In the genomic region with DNA sequence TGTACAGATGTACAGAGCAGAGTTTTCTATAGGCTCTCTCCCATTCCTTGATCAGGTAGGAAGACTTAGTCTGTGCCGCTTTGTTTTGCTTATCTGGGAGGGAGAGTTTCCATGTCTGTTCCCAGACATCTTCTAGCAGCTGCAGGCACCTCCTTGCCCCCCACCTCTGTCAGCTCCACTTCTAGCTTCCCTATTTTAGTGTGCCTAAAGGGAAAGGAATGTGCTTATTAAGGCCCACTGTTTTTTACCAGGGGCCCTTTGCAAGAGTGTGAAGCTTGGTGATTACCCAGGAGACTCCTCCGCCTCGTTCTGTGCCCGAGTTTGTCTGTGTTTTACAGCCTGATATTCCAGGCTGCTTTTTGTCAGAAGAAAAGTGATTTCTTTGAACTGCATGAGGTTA, we compare ENCODE assay signal across 12 cellular contexts.
"Had no signal": no experiment of that assay in that cellular context is flagged by ENCODE, and none has a peak within 500 bp of the region (broad histone marks: within the 10 kb centered on the region; RNA-seq: fewer than 3 reads in every experiment).

No MANE protein-coding gene starts in this region.

- H3K36me3 Mint-ChIP-seq: T-cell had no signal

- H3K4me3 ChIP-seq: heart right ventricle, right lobe of liver, upper lobe of right lung had no signal

- H3K4me3 Mint-ChIP-seq: activated naive CD4-positive, alpha-beta T cell treated with anti-CD3 and anti-CD28 coated beads for 36 hours; dendritic cell treated with granulocyte-macrophage colony-stimulating factor and Interleukin-4, amounts not matched to agents 40 ng/mL and 50 ng/mL, for 4 days; stimulated activated naive CD8-positive, alpha-beta T cell treated with anti-CD3 and anti-CD28 coated beads, Interleukin-15, amount 100 ng/mL, for 72 hours; T-cell had no signal

- ATAC-seq: activated CD4-positive, CD25-positive, alpha-beta regulatory T cell treated with anti-CD3 and anti-CD28 coated beads, Interleukin-2, amount 50 U/mL, for 24 hours; foreskin keratinocyte; heart right ventricle; right lobe of liver; stimulated activated naive CD8-positive, alpha-beta T cell treated with anti-CD3 and anti-CD28 coated beads, Interleukin-15, amount 100 ng/mL, for 72 hours; T-cell; upper lobe of right lung had no signal

- H3K4me1 ChIP-seq: foreskin keratinocyte, heart right ventricle, right lobe of liver, upper lobe of right lung had no signal

- DNase-seq: activated naive CD4-positive, alpha-beta T cell treated with anti-CD3 and anti-CD28 coated beads for 36 hours; effector memory CD4-positive, alpha-beta T cell; foreskin keratinocyte; heart right ventricle; right lobe of liver; stimulated activated naive CD8-positive, alpha-beta T cell treated with anti-CD3 and anti-CD28 coated beads, Interleukin-15, amount 100 ng/mL, for 72 hours; T-cell; T-helper 9 cell; upper lobe of right lung had no signal

- H3K27ac Mint-ChIP-seq: activated naive CD4-positive, alpha-beta T cell treated with anti-CD3 and anti-CD28 coated beads for 36 hours; dendritic cell treated with granulocyte-macrophage colony-stimulating factor and Interleukin-4, amounts not matched to agents 40 ng/mL and 50 ng/mL, for 4 days; progenitor cell of endocrine pancreas; stimulated activated naive CD8-positive, alpha-beta T cell treated with anti-CD3 and anti-CD28 coated beads, Interleukin-15, amount 100 ng/mL, for 72 hours; T-cell had no signal

- H3K9me3 ChIP-seq: right lobe of liver, upper lobe of right lung had no signal

- H3K27me3 ChIP-seq: foreskin keratinocyte, heart right ventricle, right lobe of liver, upper lobe of right lung had no signal

- H3K36me3 ChIP-seq: heart right ventricle, right lobe of liver, upper lobe of right lung had no signal

- H3K4me1 Mint-ChIP-seq: stimulated activated naive CD8-positive, alpha-beta T cell treated with anti-CD3 and anti-CD28 coated beads, Interleukin-15, amount 100 ng/mL, for 72 hours; T-cell had no signal

- H3K27me3 Mint-ChIP-seq: dendritic cell treated with granulocyte-macrophage colony-stimulating factor and Interleukin-4, amounts not matched to agents 40 ng/mL and 50 ng/mL, for 4 days; progenitor cell of endocrine pancreas; stimulated activated naive CD8-positive, alpha-beta T cell treated with anti-CD3 and anti-CD28 coated beads, Interleukin-15, amount 100 ng/mL, for 72 hours; T-cell had no signal

- H3K27ac ChIP-seq: foreskin keratinocyte, heart right ventricle, right lobe of liver, upper lobe of right lung had no signal
